ENCODE assay signal across 6 cellular contexts in the genomic region with DNA sequence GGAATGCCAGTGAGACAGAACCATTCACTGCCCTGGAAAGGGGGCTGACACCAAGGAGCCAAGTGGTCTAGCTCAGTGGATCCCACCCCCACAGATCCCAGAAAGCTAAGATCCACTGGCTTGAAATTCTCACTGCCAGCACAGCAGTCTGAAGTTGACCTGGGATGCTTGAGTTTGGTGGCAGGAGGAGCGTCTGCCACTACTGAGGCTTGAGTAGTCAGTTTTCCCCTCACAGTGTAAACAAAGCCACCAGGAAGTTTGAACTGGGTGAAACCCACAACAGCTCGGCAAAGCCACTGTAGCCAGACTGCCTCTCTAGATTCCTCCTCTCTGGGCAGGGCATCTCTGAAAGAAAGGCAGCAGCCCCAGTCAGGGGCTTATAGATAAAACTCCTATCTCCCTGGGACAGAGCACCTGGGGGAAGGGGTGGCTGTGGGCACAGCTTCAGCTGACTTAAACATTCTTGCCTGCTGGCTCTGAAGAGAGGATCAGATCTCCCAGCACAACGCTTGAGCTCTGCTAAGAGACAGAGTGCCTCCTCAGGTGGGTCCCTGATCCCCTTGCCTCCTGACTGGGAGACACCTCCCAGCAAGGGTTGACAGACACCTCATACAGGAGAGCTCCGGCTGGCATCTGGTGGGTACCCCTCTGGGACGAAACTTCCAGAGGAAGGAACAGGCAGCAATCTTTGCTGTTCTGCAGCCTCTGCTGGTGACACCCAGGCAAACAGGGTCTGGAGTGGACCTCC. TPM values are rescaled to one million over a fixed set of nuclear protein-coding genes. Genes with fewer than 3 reads are reported as not detected.
A peak's percentile ranks its signal among the peaks of the same experiment; 100 is the strongest.
DNase-seq lines count a peak whose midpoint lies in the region; ATAC-seq, FAIRE-seq and TF ChIP-seq lines count a peak whose summit lies in the region.
"Not testable (repeated sequence)": the region's sequence is repeated elsewhere in the genome, so short reads cannot be mapped to it uniquely, and the experiment has no call there.

No MANE protein-coding gene starts in this region.

- not testable (repeated sequence) for H3K4me3 ChIP-seq in IMR-90 (ENCODE audit: insufficient read depth, low read depth, low read length); K562; stomach

- not testable (repeated sequence) for H4K8ac ChIP-seq in IMR-90 (ENCODE audit: low read depth in 2 of 2, low read length in 2 of 2)

- POLR2A ChIA-PET in IMR-90 (lab: Charles Lee; ENCODE audit: unreplicated experiment), result not testable (repeated sequence)
- POLR2A ChIA-PET in K562 (lab: Yijun Ruan, JAX), result interaction anchor here (0.7 to 1.5 kb wide), 4 partner anchors 9 to 32 kb away, joined by 3 to 5 read pairs (median 4); partner anchors contain the start of gene RHOB

- not testable (repeated sequence) for FAIRE-seq in K562 (lab: Jason Lieb, UNC)

- not testable (repeated sequence) for DNase-seq in IMR-90; K562 (ENCODE audit: extremely low read depth in 1 of 4, low spot score in 3 of 4)
- DNase-seq in left lobe of liver (ENCODE audit: low spot score) (peak; percentile 30), omental fat pad (ENCODE audit: low spot score) (peak; percentile 4), stomach (peak; percentile 28)

- H3K56ac ChIP-seq in IMR-90 (ENCODE audit: extremely low read depth, insufficient read depth, low read length), result not testable (repeated sequence)

- 100% methylated on average over 3 of the region's 5 CpGs; no CpG with 5 or more reads in 1 of the 2 experiments for WGBS in IMR-90 (ENCODE audit: extremely low coverage in 2 of 2, insufficient read length in 1 of 2), 2 experiments
- 4% methylated on average over 5 of the region's 5 CpGs for WGBS in K562 (ENCODE audit: insufficient coverage, low coverage, missing lambda C conversion rate)
- WGBS in stomach, 5 donors, result 46 to 78% (median 62%) methylated on average over 2 to 5 of the region's 5 CpGs

- H3K23ac ChIP-seq in IMR-90 (ENCODE audit: low read depth, low read length), result not testable (repeated sequence)

- not testable (repeated sequence) for H3K9me1 ChIP-seq in IMR-90 (ENCODE audit: insufficient read depth, low read length); K562 (ENCODE audit: control insufficient read depth, insufficient read depth, low read length)

- not testable (repeated sequence) for H4K20me1 ChIP-seq in IMR-90 (ENCODE audit: insufficient read depth, low read length); K562 (replicated peaks; ENCODE audit: control insufficient read depth, insufficient read depth, low read length)

- in situ Hi-C loops in IMR-90 (cut with MboI; ENCODE audit: low sequenced_read_pairs); K562 (cut with MboI): not testable (repeated sequence)

- H2BK5ac ChIP-seq in IMR-90 (ENCODE audit: low read depth, low read length, poor library complexity, severe bottlenecking), result not testable (repeated sequence)

- H4K91ac ChIP-seq in IMR-90 (ENCODE audit: insufficient read depth, low read depth, low read length), result not testable (repeated sequence)

- H3K4me1 ChIP-seq in IMR-90 (ENCODE audit: control insufficient read depth, insufficient read depth, low read length), result peaks cover 10% of the 10 kb centered on the region
- not testable (repeated sequence) for H3K4me1 ChIP-seq in K562 (replicated peaks in 1 of 2; ENCODE audit: control insufficient read depth in 2 of 2, insufficient read depth in 2 of 2, low read length in 2 of 2)
- H3K4me1 ChIP-seq in stomach, result peaks cover 19 to 42% (median 30%) of the 10 kb centered on the region in 4 donors

- H3K9me3 ChIP-seq in IMR-90 (ENCODE audit: control insufficient read depth, insufficient read depth, low read length); K562 (replicated peaks; ENCODE audit: control insufficient read depth, insufficient read depth, low read depth, low read length); stomach: not testable (repeated sequence)

- H2AFZ ChIP-seq in IMR-90 (replicated peaks; ENCODE audit: low read length, poor library complexity); K562 (ENCODE audit: low read depth, low read length): not testable (repeated sequence)

- TF ChIP-seq POLR2A in IMR-90 (IDR thresholded peaks at IDR 0.05; ENCODE audit: low read depth, low read length); K562 (conservative IDR thresholded peaks at IDR 0.05); stomach (IDR thresholded peaks at IDR 0.05): not testable (repeated sequence)

- H2AK5ac ChIP-seq in IMR-90 (ENCODE audit: low read depth, low read length), result peak overlapping the region; percentile 8; the same call in 1 of the 2 replicates

- intact Hi-C loops in IMR-90 (cut with micrococcal nuclease); K562 (cut with micrococcal nuclease); stomach (cut with DNase I; ENCODE audit: low total_unique reads): not testable (repeated sequence)

- not testable (repeated sequence) for H2AK9ac ChIP-seq in IMR-90 (replicated peaks; ENCODE audit: low read depth, low read length, poor library complexity)

- not testable (repeated sequence) for H3K79me2 ChIP-seq in K562 (ENCODE audit: control insufficient read depth, insufficient read depth, low read length)

- CTCF ChIA-PET in IMR-90 (lab: Yijun Ruan, JAX); K562 (lab: Yijun Ruan, JAX; ENCODE audit: low intra/inter-chr PET ratio): not testable (repeated sequence)

- not testable (repeated sequence) for H3K9ac ChIP-seq in IMR-90 (ENCODE audit: low read depth, low read length); K562 (ENCODE audit: insufficient read depth in 1 of 2, low read depth in 2 of 2, low read length in 2 of 2)

- 0 out of 2 replicates have a peak overlapping the region, but pooled peaks have one; percentile 8 for H2BK120ac ChIP-seq in IMR-90 (ENCODE audit: low read depth, low read length)

- not testable (repeated sequence) for H3K27ac ChIP-seq in IMR-90 (ENCODE audit: insufficient read depth, low read length); K562 (ENCODE audit: extremely low read depth, low read depth, low read length)
- peak overlapping the region; percentile 74 for H3K27ac ChIP-seq in VCaP
- peak overlapping the region in 4 of 5 donors; percentile 55 to 84 (median 80) for H3K27ac ChIP-seq in stomach

- TF ChIP-seq RAD21 in IMR-90 (IDR thresholded peaks at IDR 0.05; ENCODE audit: low read length); K562 (CRISPR knock-in tag; conservative IDR thresholded peaks at IDR 0.05 in 1 of 2, IDR thresholded peaks at IDR 0.05 in 1 of 2): not testable (repeated sequence)

- H3K36me3 ChIP-seq in IMR-90 (ENCODE audit: control insufficient read depth, insufficient read depth, low read length); K562 (ENCODE audit: control insufficient read depth, insufficient read depth, low read length); stomach: not testable (repeated sequence)

- H3K79me1 ChIP-seq in IMR-90 (ENCODE audit: low read depth in 1 of 2, low read length in 2 of 2), result not testable (repeated sequence)

- not testable (repeated sequence) for ATAC-seq in IMR-90 (ENCODE audit: low read depth); K562; left lobe of liver; omental fat pad (ENCODE audit: low FRiP score)

- H3K27me3 ChIP-seq in IMR-90 (ENCODE audit: control insufficient read depth, insufficient read depth, low read length); K562 (ENCODE audit: control insufficient read depth in 2 of 2, insufficient read depth in 2 of 2, low read length in 2 of 2); stomach: not testable (repeated sequence)

- not testable (repeated sequence) for TF ChIP-seq CTCF in IMR-90 (conservative IDR thresholded peaks at IDR 0.05; ENCODE audit: low read depth, low read length); VCaP (conservative IDR thresholded peaks at IDR 0.05); K562 (IDR thresholded peaks at IDR 0.05 in 2 of 3, conservative IDR thresholded peaks at IDR 0.05 in 1 of 3; ENCODE audit: insufficient read depth in 2 of 3, low read depth in 1 of 3, low read length in 3 of 3); omental fat pad (IDR thresholded peaks at IDR 0.05); stomach (IDR thresholded peaks at IDR 0.05)

- H3K4ac ChIP-seq in IMR-90 (ENCODE audit: low read depth, low read length), result not testable (repeated sequence)

- not testable (repeated sequence) for BruUV-seq in IMR-90 (replicated peaks; lab: Mats Ljungman, UMichigan); K562 (replicated peaks; lab: Mats Ljungman, UMichigan)

- not testable (repeated sequence) for H2BK15ac ChIP-seq in IMR-90 (ENCODE audit: low read depth, low read length)

- not testable (repeated sequence) for TF ChIP-seq EP300 in K562 (IDR thresholded peaks at IDR 0.05; ENCODE audit: low read length); stomach (IDR thresholded peaks at IDR 0.05)

- dilution Hi-C loops in IMR-90 (cut with HindIII; ENCODE audit: low sequenced_read_pairs, unreplicated experiment), result not testable (repeated sequence)

- H2BK20ac ChIP-seq in IMR-90 (ENCODE audit: low read depth, low read length), result not testable (repeated sequence)

- not testable (repeated sequence) for H3K4me2 ChIP-seq in IMR-90 (ENCODE audit: low read depth, low read length); K562 (ENCODE audit: insufficient read depth, low read length)

- not testable (repeated sequence) for H4K5ac ChIP-seq in IMR-90 (ENCODE audit: low read depth, low read length)

- not testable (repeated sequence) for H3K14ac ChIP-seq in IMR-90 (replicated peaks; ENCODE audit: low read depth, low read length)

- not testable (repeated sequence) for H3K18ac ChIP-seq in IMR-90 (ENCODE audit: low read depth, low read length)

RNA-seq across cellular contexts. Expression of gene RHOB, which starts 12.0 kb away (rescaled TPM):
- total RNA-seq in IMR-90 (2012; rRNA removed) (112 and 151 TPM in 2 replicates), K562 (2014; rRNA removed) (4.2 and 4.8 TPM in 2 replicates), K562 (2014; rRNA removed; fragmentation: Illumina TruSeq; extraction: Trizol) (0.87 and 0.99 TPM in 2 replicates), K562 (2015; rRNA removed; fragmentation: Illumina TruSeq; extraction: Trizol) (0.72 and 0.90 TPM in 2 replicates), K562 (2021) (3.3 and 4.2 TPM in 2 replicates), left lobe of liver (250 TPM), omental fat pad (1,000 to 10,000 TPM in 3 of 4 donors, 100 to 1,000 TPM in 1; 917 to 1,730 (median 1,246) TPM), stomach (1,000 to 10,000 TPM in 1 of 5 donors, 100 to 1,000 TPM in 4; 353 to 1,146 (median 607) TPM)
- polyA plus RNA-seq in IMR-90 (2012; rRNA removed) (149 and 201 TPM in 2 replicates), K562 (2011; rRNA removed) (1.1 and 1.5 TPM in 2 replicates), K562 (2014; fragmentation: Illumina TruSeq; extraction: Trizol) (1.3 and 1.4 TPM in 2 replicates), K562 (2014; fragmentation: Nextera tagmentation; extraction: Ambion mirVana) (under 1 TPM; 0.07 to 0.17 TPM), K562 (2014; rRNA removed) (2.1 and 2.6 TPM in 2 replicates), stomach (100 to 1,000 TPM; 143 to 327 (median 145) TPM)
- polyA plus RNA-seq in IMR-90 (2012; cell fraction: cytosol; rRNA removed), result 238 and 364 TPM in 2 replicates
- polyA plus RNA-seq in IMR-90 (2012; cell fraction: nucleus; rRNA removed; ENCODE audit: low replicate concordance), result 195 and 365 TPM in 2 replicates
- total RNA-seq in K562 (2011; cell fraction: chromatin; rRNA removed; ENCODE audit: low replicate concordance), result 0.44 and 2.1 TPM in 2 replicates
- total RNA-seq in K562 (2011; cell fraction: nucleolus; rRNA removed), result 3.4 and 4.2 TPM in 2 replicates
- 1.8 and 2.7 TPM in 2 replicates for total RNA-seq in K562 (2011; cell fraction: nucleoplasm; rRNA removed)
- polyA plus RNA-seq in K562 (2011; cell fraction: cytosol; rRNA removed), result 1.2 and 4.0 TPM in 2 replicates
- polyA plus RNA-seq in K562 (2011; cell fraction: nucleus; rRNA removed), result 1.8 and 3.5 TPM in 2 replicates
- 4.0 and 4.8 TPM in 2 replicates for polyA plus RNA-seq in K562 (2012)
- 0.48 and 1.1 TPM in 2 replicates for polyA minus RNA-seq in K562 (2011; rRNA and poly(A)+ RNA removed)
- polyA minus RNA-seq in K562 (2011; cell fraction: cytosol; rRNA and poly(A)+ RNA removed), result 3.6 and 10.7 TPM in 2 replicates
- polyA minus RNA-seq in K562 (2011; cell fraction: nucleus; rRNA and poly(A)+ RNA removed), result 3.8 and 4.1 TPM in 2 replicates

Comparison
In these comparisons a context has a peak if more than half of its experiments do, and no peak if none do; other contexts are left out.
1. RNA of gene RHOB, which starts 12.0 kb away (total RNA-seq): 917 to 1,730 TPM in omental fat pad, 353 to 1,146 TPM in stomach, 250 TPM in left lobe of liver (single experiment) and 112 to 151 TPM in IMR-90; 0.44 to 4.8 TPM in K562; every median in the first group is over 10 times any median in the second.